2 cellular contexts compared by ENCODE assay signal in the genomic region with DNA sequence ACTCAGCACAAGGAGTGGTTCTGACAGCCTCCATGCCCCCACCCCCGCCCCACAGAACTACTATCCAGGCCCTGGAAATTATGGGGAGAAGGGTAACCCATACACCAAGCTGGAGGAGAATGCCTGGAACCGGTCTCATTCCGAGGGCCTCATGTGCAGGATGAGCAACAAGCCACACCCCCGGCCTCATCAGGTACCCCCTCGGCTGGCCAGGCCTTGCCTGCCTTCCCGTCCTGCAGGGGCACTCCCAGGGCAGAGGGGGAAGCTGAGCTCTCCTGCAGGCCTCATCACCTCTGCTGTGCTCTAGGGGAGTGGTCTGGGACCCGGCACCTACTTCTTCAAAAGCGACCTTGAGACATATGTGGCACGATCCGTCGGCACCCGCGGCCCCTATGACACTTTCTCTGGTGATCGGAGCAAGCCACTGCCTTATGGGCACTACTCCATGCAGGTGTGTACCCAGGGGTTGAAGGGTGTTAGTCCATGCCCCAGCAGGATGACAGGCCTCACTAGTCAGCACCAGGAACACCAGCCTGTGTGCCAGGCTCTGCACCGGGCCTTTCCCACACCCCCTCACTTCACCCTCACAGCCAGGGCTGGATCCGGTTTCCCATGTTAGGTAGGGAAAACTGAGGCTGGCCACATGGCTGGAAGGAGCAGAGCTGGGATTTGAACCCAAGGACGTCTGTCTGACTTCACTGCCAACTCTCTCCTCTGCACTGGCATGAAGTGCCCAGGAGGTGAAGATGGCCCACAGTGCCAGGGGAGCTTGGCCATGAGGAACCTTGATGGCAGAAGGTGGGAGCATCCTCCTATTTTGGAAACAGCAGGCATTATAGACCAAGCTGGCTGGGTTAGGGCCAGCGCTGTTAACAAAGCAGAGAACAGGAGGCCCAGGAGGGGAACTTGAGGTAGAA.
A peak's percentile ranks its signal among the peaks of the same experiment; 100 is the strongest.
TF ChIP-seq lines count a peak whose summit lies in the region.

No MANE protein-coding gene starts in this region.

TF ChIP-seq in HEK293T, 16 proteins besides CTCF, POLR2A, EP300 and RAD21:
- TF ChIP-seq CTBP1 (IDR thresholded peaks at IDR 0.05; ENCODE audit: borderline replicate concordance) (no peak), HDGF (IDR thresholded peaks at IDR 0.05; ENCODE audit: borderline replicate concordance) (0 out of 2 replicates have a peak, but pooled peaks have one; percentile 31), ZNF384 (IDR thresholded peaks at IDR 0.05) (no peak)

TF ChIP-seq in H1, 55 proteins besides CTCF, POLR2A, EP300 and RAD21:
- TF ChIP-seq RFX5 (IDR thresholded peaks at IDR 0.05; ENCODE audit: borderline replicate concordance, low read depth, low read length) (no peak), EGR1 (IDR thresholded peaks at IDR 0.05; ENCODE audit: borderline replicate concordance, low read depth, low read length) (no peak), RBBP5 (IDR thresholded peaks at IDR 0.05; ENCODE audit: borderline replicate concordance, low read depth, low read length) (no peak), CHD2 (IDR thresholded peaks at IDR 0.05; ENCODE audit: low read length) (no peak), PHF8 (conservative IDR thresholded peaks at IDR 0.05; ENCODE audit: low read depth, low read length) (no peak), NRF1 (IDR thresholded peaks at IDR 0.05; ENCODE audit: low read depth, low read length) (no peak), SAP30 (IDR thresholded peaks at IDR 0.05; ENCODE audit: insufficient read depth, insufficient replicate concordance, low read length) (no peak), ASH2L (IDR thresholded peaks at IDR 0.05; ENCODE audit: low read length) (no peak), TBP (IDR thresholded peaks at IDR 0.05; ENCODE audit: low read depth, low read length) (no peak), TCF12 (IDR thresholded peaks at IDR 0.05; ENCODE audit: low read depth, low read length) (no peak), CBX8 (IDR thresholded peaks at IDR 0.05; ENCODE audit: borderline replicate concordance, low read depth, low read length) (no peak), KDM4A (IDR thresholded peaks at IDR 0.05; ENCODE audit: low read depth, low read length, severe bottlenecking) (no peak), MAFK (IDR thresholded peaks at IDR 0.05; ENCODE audit: low read depth, low read length) (no peak)
TF ChIP-seq in H1: peak in this region for 0.
